In genomic region chr1:41683681-41684500, GRCh38 we compare ENCODE assay signal across 8 cellular contexts.
DNase-seq lines count a peak whose midpoint lies in the region; ATAC-seq and TF ChIP-seq lines count a peak whose summit lies in the region.

No MANE protein-coding gene starts in this region.

- intact Hi-C loops in lower lobe of right lung (cut with DNase I), result no loop called here

- ATAC-seq in lower lobe of right lung (peak; percentile 37 to 63), GM18502 (IDR thresholded peaks at IDR 0.05; ENCODE audit: poor library complexity, unreplicated experiment) (no peak)

- H3K9me3 ChIP-seq in lower lobe of right lung, result no peaks in the 10 kb centered on the region

- no peak overlapping the region for H3K27ac ChIP-seq in lower lobe of right lung

- peaks cover 26% of the 10 kb centered on the region for H3K4me1 ChIP-seq in lower lobe of right lung

- no peaks in the 10 kb centered on the region for H3K36me3 ChIP-seq in lower lobe of right lung

- DNase-seq in CMK (ENCODE audit: low read depth) (peak; percentile 79), HT-29 (ENCODE audit: low spot score) (peak; percentile 48), lower lobe of right lung (no peak), NCI-H82 (lab: John Stamatoyannopoulos, UW) (no peak), DMS 273 (lab: John Stamatoyannopoulos, UW; ENCODE audit: unreplicated experiment) (no peak)
- DNase-seq in activated CD4-positive, alpha-beta T cell treated with anti-CD3 and anti-CD28 coated beads, Interleukin-2, amount 50 U/mL, for 48 hours, result peak; percentile 41 to 47
- no peak for DNase-seq in effector CD8-positive, alpha-beta T cell (lab: John Stamatoyannopoulos, UW)

- no peaks in the 10 kb centered on the region for H3K27me3 ChIP-seq in lower lobe of right lung (ENCODE audit: low read depth)

- TF ChIP-seq CTCF in lower lobe of right lung (IDR thresholded peaks at IDR 0.05), result no peak

- H3K4me3 ChIP-seq in lower lobe of right lung, result no peak overlapping the region

Comparison
In these comparisons a context has a peak if more than half of its experiments do, and no peak if none do; other contexts are left out.
1. DNase-seq: peak in CMK (single experiment), HT-29 (single experiment) and activated CD4-positive, alpha-beta T cell treated with anti-CD3 and anti-CD28 coated beads, Interleukin-2, amount 50 U/mL, for 48 hours (2 of 2); none in lower lobe of right lung (single experiment), NCI-H82 (single experiment), effector CD8-positive, alpha-beta T cell (single experiment) and DMS 273 (single experiment).